8 cellular contexts compared by ENCODE assay signal in the genomic region with DNA sequence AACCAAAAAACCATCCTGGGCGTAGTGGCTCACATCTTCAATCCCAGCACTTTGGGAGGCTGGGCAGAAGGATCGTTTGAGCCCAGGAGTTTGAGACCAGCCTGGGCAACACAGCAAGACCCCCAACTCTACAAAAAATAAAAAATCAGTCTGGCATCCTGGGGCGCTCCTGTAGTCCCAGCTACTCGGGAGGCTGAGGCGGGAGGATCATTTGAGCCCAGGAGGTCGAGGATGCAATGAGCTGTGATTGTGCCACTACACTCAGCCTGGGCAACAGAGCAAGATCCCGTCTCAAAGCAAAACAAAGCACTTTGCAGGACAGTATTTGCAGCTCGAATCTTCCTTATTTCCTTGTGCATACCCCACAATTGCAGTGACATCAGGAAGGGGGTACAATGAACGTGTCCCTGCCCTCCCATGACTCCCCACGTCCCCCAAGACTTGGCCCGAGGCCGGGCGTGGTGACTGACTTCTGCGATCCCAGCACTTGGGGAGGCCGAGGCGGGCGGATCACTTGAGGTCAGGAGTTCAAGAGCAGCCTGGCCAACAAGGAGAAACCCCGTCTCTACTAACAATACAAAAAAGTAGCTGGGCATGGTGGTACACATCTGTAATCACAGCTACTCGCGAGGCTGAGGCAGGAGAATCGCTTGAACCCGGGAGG. TPM values are rescaled to one million over a fixed set of nuclear protein-coding genes. Genes with fewer than 3 reads are reported as not detected.
A peak's percentile ranks its signal among the peaks of the same experiment; 100 is the strongest.
DNase-seq lines count a peak whose midpoint lies in the region; ATAC-seq and TF ChIP-seq lines count a peak whose summit lies in the region.

No MANE protein-coding gene starts in this region.

- DNase-seq in activated naive CD4-positive, alpha-beta T cell treated with anti-CD3 and anti-CD28 coated beads, Interleukin-2, amount 10 ng/mL, durations not matched to agents 7 days and 5 days = no peak
- no peak for DNase-seq in activated naive CD4-positive, alpha-beta T cell treated with anti-CD3 and anti-CD28 coated beads, Interleukin-2, amount 50 U/mL, for 16 hours
- DNase-seq in mesendoderm = no peak
- no peak for DNase-seq in upper lobe of right lung
- no peak for DNase-seq in KBM-7
- DNase-seq in effector CD8-positive, alpha-beta T cell (lab: John Stamatoyannopoulos, UW) = no peak

- peak overlapping the region; percentile 49 for H3K27ac Mint-ChIP-seq in activated naive CD4-positive, alpha-beta T cell treated with anti-CD3 and anti-CD28 coated beads, Interleukin-2, amount 10 ng/mL, durations not matched to agents 7 days and 5 days
- peak overlapping the region in 4 of 5 experiments; percentile 89 to 99 (median 96) for H3K27ac Mint-ChIP-seq in brain

- H3K4me3 ChIP-seq in mesendoderm (ENCODE audit: low read length) (peak overlapping the region; percentile 78), upper lobe of right lung (peak overlapping the region; percentile 87)

- H3K27me3 Mint-ChIP-seq in activated naive CD4-positive, alpha-beta T cell treated with anti-CD3 and anti-CD28 coated beads, Interleukin-2, amount 10 ng/mL, durations not matched to agents 7 days and 5 days = peaks cover 4% of the 10 kb centered on the region
- H3K27me3 Mint-ChIP-seq in brain = peaks cover 12% of the 10 kb centered on the region

- H3K36me3 ChIP-seq in mesendoderm (ENCODE audit: control insufficient read depth, insufficient read depth, low read length) (no peaks in the 10 kb centered on the region), upper lobe of right lung (peaks cover 4% of the 10 kb centered on the region)

- H3K27ac ChIP-seq in mesendoderm (ENCODE audit: low read depth, low read length) = no peak overlapping the region
- peak overlapping the region; percentile 75 for H3K27ac ChIP-seq in upper lobe of right lung

- peaks cover 54% of the 10 kb centered on the region for H3K4me1 Mint-ChIP-seq in activated naive CD4-positive, alpha-beta T cell treated with anti-CD3 and anti-CD28 coated beads, Interleukin-2, amount 10 ng/mL, durations not matched to agents 7 days and 5 days
- peaks cover 47% of the 10 kb centered on the region for H3K4me1 Mint-ChIP-seq in brain

- H3K79me1 ChIP-seq in mesendoderm (ENCODE audit: low read length) = peaks cover 14% of the 10 kb centered on the region

- H3K18ac ChIP-seq in mesendoderm (ENCODE audit: low read length) = no peak overlapping the region

- no peak overlapping the region for H3K4ac ChIP-seq in mesendoderm (ENCODE audit: low read depth, low read length)

- H3K9ac ChIP-seq in mesendoderm (ENCODE audit: low read length) = peak overlapping the region; percentile 86

- in situ Hi-C loops in KBM-7 (cut with MboI; ENCODE audit: low pct_unique_long_range_greater_than_20kb, low sequenced_read_pairs) = loop anchor here (10.0 kb wide), 1 partner anchor 114 kb away; no protein-coding TSS in a partner anchor

- peak overlapping the region; percentile 96 for H3K4me3 Mint-ChIP-seq in activated naive CD4-positive, alpha-beta T cell treated with anti-CD3 and anti-CD28 coated beads, Interleukin-2, amount 10 ng/mL, durations not matched to agents 7 days and 5 days
- peak overlapping the region; percentile 97 to 99 (median 98) for H3K4me3 Mint-ChIP-seq in brain

- no peaks in the 10 kb centered on the region for H3K9me3 ChIP-seq in upper lobe of right lung

- peaks cover 11% of the 10 kb centered on the region for H3K79me2 ChIP-seq in mesendoderm (ENCODE audit: control insufficient read depth, insufficient read depth, low read length)

- no peak overlapping the region for H3K23ac ChIP-seq in mesendoderm (ENCODE audit: low read length)

- H3K36me3 Mint-ChIP-seq in activated naive CD4-positive, alpha-beta T cell treated with anti-CD3 and anti-CD28 coated beads, Interleukin-2, amount 10 ng/mL, durations not matched to agents 7 days and 5 days = peaks cover 12% of the 10 kb centered on the region
- peaks cover 30% of the 10 kb centered on the region for H3K36me3 Mint-ChIP-seq in brain

- H3K56ac ChIP-seq in mesendoderm (ENCODE audit: low read length) = peak overlapping the region; percentile 95

- no peak overlapping the region for H2BK120ac ChIP-seq in mesendoderm (ENCODE audit: low read depth, low read length)

- WGBS in mesendoderm (ENCODE audit: extremely low coverage, insufficient coverage, low lambda C conversion rate) = no CpG with 5 or more reads among the region's 22 CpGs

- no peak for ATAC-seq in upper lobe of right lung
- ATAC-seq in GM19397 (IDR thresholded peaks at IDR 0.05; ENCODE audit: unreplicated experiment) = no peak

- H3K4me2 ChIP-seq in mesendoderm (ENCODE audit: low read length) = peak overlapping the region; percentile 42

- no peak overlapping the region for H2AK5ac ChIP-seq in mesendoderm (ENCODE audit: low read length)

- no peak overlapping the region for H4K5ac ChIP-seq in mesendoderm (ENCODE audit: low read length)

- no peaks in the 10 kb centered on the region for H3K4me1 ChIP-seq in mesendoderm (ENCODE audit: control insufficient read depth, low read depth, low read length)
- peaks cover 25% of the 10 kb centered on the region for H3K4me1 ChIP-seq in upper lobe of right lung

- no peak overlapping the region for H2BK5ac ChIP-seq in mesendoderm (ENCODE audit: low read length)

- H4K8ac ChIP-seq in mesendoderm (ENCODE audit: low read depth, low read length) = no peak overlapping the region

- H2BK15ac ChIP-seq in mesendoderm (replicated peaks; ENCODE audit: low read depth) = no peak overlapping the region

- intact Hi-C loops in upper lobe of right lung (cut with DNase I) = no loop called here

- H3K27me3 ChIP-seq in mesendoderm (ENCODE audit: insufficient read depth, low read length, poor library complexity) (no peaks in the 10 kb centered on the region), upper lobe of right lung (no peaks in the 10 kb centered on the region)

- CTCF ChIA-PET in activated naive CD4-positive, alpha-beta T cell treated with anti-CD3 and anti-CD28 coated beads, Interleukin-2, amount 10 ng/mL, durations not matched to agents 7 days and 5 days (lab: Charles Lee) = interaction anchor here (0.9 to 7.2 kb wide), 4 partner anchors 14 to 116 kb away, joined by 3 to 170 read pairs (median 6); a partner anchor contains a TSS

- no peaks in the 10 kb centered on the region for H3K9me3 Mint-ChIP-seq in activated naive CD4-positive, alpha-beta T cell treated with anti-CD3 and anti-CD28 coated beads, Interleukin-2, amount 10 ng/mL, durations not matched to agents 7 days and 5 days
- no peaks in the 10 kb centered on the region for H3K9me3 Mint-ChIP-seq in brain

- TF ChIP-seq CTCF in brain (conservative IDR thresholded peaks at IDR 0.05) = no peak
- no peak for TF ChIP-seq CTCF in upper lobe of right lung (IDR thresholded peaks at IDR 0.05)

RNA-seq across cellular contexts. Expression of a gene that starts 0.9 kb away (rescaled TPM):
- 694 TPM for polyA plus RNA-seq in brain (ENCODE audit: insufficient read depth, low read depth, low replicate concordance)
- polyA plus RNA-seq in mesendoderm (2013, experiment 1 of 2) = 158 TPM
- 164 TPM for polyA plus RNA-seq in mesendoderm (2013, experiment 2 of 2)
- 113 TPM for total RNA-seq in upper lobe of right lung

RNA-seq across cellular contexts. Expression of a gene that starts 11.9 kb away (rescaled TPM):
- polyA plus RNA-seq in brain (ENCODE audit: insufficient read depth, low read depth, low replicate concordance) = not detected
- polyA plus RNA-seq in mesendoderm (2013, experiment 1 of 2) = 0.03 TPM
- not detected for polyA plus RNA-seq in mesendoderm (2013, experiment 2 of 2)
- not detected for total RNA-seq in upper lobe of right lung

RNA-seq across cellular contexts. Expression of a gene that starts 41.6 kb away (rescaled TPM):
- 627 TPM for polyA plus RNA-seq in brain (ENCODE audit: insufficient read depth, low read depth, low replicate concordance)
- polyA plus RNA-seq in mesendoderm (2013, experiment 1 of 2) = 154 TPM
- 152 TPM for polyA plus RNA-seq in mesendoderm (2013, experiment 2 of 2)
- 123 TPM for total RNA-seq in upper lobe of right lung

RNA-seq across cellular contexts. Expression of a gene that starts 52.8 kb away (rescaled TPM):
- 154 TPM for polyA plus RNA-seq in brain (ENCODE audit: insufficient read depth, low read depth, low replicate concordance)
- 28.6 TPM for polyA plus RNA-seq in mesendoderm (2013, experiment 1 of 2)
- polyA plus RNA-seq in mesendoderm (2013, experiment 2 of 2) = 30.0 TPM
- total RNA-seq in upper lobe of right lung = 99.7 TPM
